In genomic region chr12:106248177-106248848, GRCh38 we compare ENCODE assay signal across 9 cellular contexts. TPM values are rescaled to one million over a fixed set of nuclear protein-coding genes. Genes with fewer than 3 reads are reported as not detected.
DNase-seq lines count a peak whose midpoint lies in the region; ATAC-seq, FAIRE-seq and TF ChIP-seq lines count a peak whose summit lies in the region.
"Had no signal": no experiment of that assay in that cellular context is flagged by ENCODE, and none has a peak within 500 bp of the region (broad histone marks: within the 10 kb centered on the region; RNA-seq: fewer than 3 reads in every experiment).

No MANE protein-coding gene starts in this region.

- ATAC-seq in GM21529 (IDR thresholded peaks at IDR 0.05; ENCODE audit: unreplicated experiment), result peak; percentile 19
- peak; percentile 39 for ATAC-seq in foreskin keratinocyte

- DNase-seq in LNCaP clone FGC (ENCODE audit: low read depth) (no peak), foreskin keratinocyte (peak in 1 of 2 donors; percentile 53), urothelium cell line (ENCODE audit: low spot score) (peak; percentile 49), COLO668 (lab: John Stamatoyannopoulos, UW; ENCODE audit: unreplicated experiment) (no peak)
- peak; percentile 32 for DNase-seq in activated naive CD4-positive, alpha-beta T cell treated with anti-CD3 and anti-CD28 coated beads for 36 hours

- H3K27me3 ChIP-seq in foreskin keratinocyte, result no peaks in the 10 kb centered on the region

- intact Hi-C loops in activated naive CD4-positive, alpha-beta T cell treated with anti-CD3 and anti-CD28 coated beads for 36 hours (cut with micrococcal nuclease), result loop anchor here (1.0 to 10.0 kb wide), 9 partner anchors 21 to 1076 kb away; partner anchors contain the start of genes APPL2, C12orf75, CRY1 and POLR3B

- no peaks in the 10 kb centered on the region for H3K9me3 Mint-ChIP-seq in activated naive CD4-positive, alpha-beta T cell treated with anti-CD3 and anti-CD28 coated beads for 36 hours
- H3K9me3 Mint-ChIP-seq in nephron, result no peaks in the 10 kb centered on the region

- peak overlapping the region; percentile 53 for H3K27ac ChIP-seq in foreskin keratinocyte

- peak overlapping the region; percentile 70 for H3K4me3 Mint-ChIP-seq in activated naive CD4-positive, alpha-beta T cell treated with anti-CD3 and anti-CD28 coated beads for 36 hours
- peak overlapping the region; percentile 83 to 85 (median 85) for H3K4me3 Mint-ChIP-seq in nephron

- peaks cover 23% of the 10 kb centered on the region for H3K4me1 Mint-ChIP-seq in activated naive CD4-positive, alpha-beta T cell treated with anti-CD3 and anti-CD28 coated beads for 36 hours (ENCODE audit: low read depth)
- H3K4me1 Mint-ChIP-seq in nephron, result peaks cover 54% of the 10 kb centered on the region

- no peak for TF ChIP-seq CTCF in LNCaP clone FGC (IDR thresholded peaks at IDR 0.05; ENCODE audit: control insufficient read depth, extremely low read depth, insufficient read depth)
- no peak for TF ChIP-seq CTCF in foreskin keratinocyte (conservative IDR thresholded peaks at IDR 0.05)
- no peak for TF ChIP-seq CTCF in nephron (IDR thresholded peaks at IDR 0.05; ENCODE audit: unreplicated experiment in 3 of 3)

- no peaks in the 10 kb centered on the region for H3K27me3 Mint-ChIP-seq in activated naive CD4-positive, alpha-beta T cell treated with anti-CD3 and anti-CD28 coated beads for 36 hours (ENCODE audit: low read depth)
- H3K27me3 Mint-ChIP-seq in nephron (ENCODE audit: low read depth), result no peaks in the 10 kb centered on the region

- peak overlapping the region; percentile 64 for H3K4me3 ChIP-seq in LNCaP clone FGC (ENCODE audit: low read depth, low read length)

- FAIRE-seq in G401.6 (lab: Jason Lieb, UNC) (peak; percentile 79), urothelium cell line (lab: Jason Lieb, UNC) (no peak)
- FAIRE-seq: endometrium had no signal

- peaks cover 4% of the 10 kb centered on the region for H3K36me3 Mint-ChIP-seq in activated naive CD4-positive, alpha-beta T cell treated with anti-CD3 and anti-CD28 coated beads for 36 hours (ENCODE audit: low read depth)
- peaks cover 12% of the 10 kb centered on the region for H3K36me3 Mint-ChIP-seq in nephron (ENCODE audit: low read depth)

- H3K4me1 ChIP-seq in foreskin keratinocyte, result peaks cover 5% of the 10 kb centered on the region

- CTCF ChIA-PET in activated naive CD4-positive, alpha-beta T cell treated with anti-CD3 and anti-CD28 coated beads for 36 hours (lab: Charles Lee), result interaction anchor here (1.8 kb wide), 1 partner anchor 35 kb away, joined by 5 read pairs; no protein-coding TSS in a partner anchor

- H3K27ac Mint-ChIP-seq in activated naive CD4-positive, alpha-beta T cell treated with anti-CD3 and anti-CD28 coated beads for 36 hours, result peak overlapping the region; percentile 85
- peak overlapping the region; percentile 63 to 81 (median 81) for H3K27ac Mint-ChIP-seq in nephron

RNA-seq across cellular contexts. Expression of gene CKAP4, which starts 0.5 kb away (rescaled TPM):
- 10 to 100 TPM; 19.0 to 19.1 TPM for total RNA-seq in activated naive CD4-positive, alpha-beta T cell treated with anti-CD3 and anti-CD28 coated beads for 36 hours
- 119 and 121 TPM in 2 replicates for total RNA-seq in foreskin keratinocyte
- 91.0 and 94.9 TPM in 2 replicates for polyA plus RNA-seq in foreskin keratinocyte

RNA-seq across cellular contexts. Expression of gene TCP11L2, which starts 54.2 kb away (rescaled TPM):
- total RNA-seq in activated naive CD4-positive, alpha-beta T cell treated with anti-CD3 and anti-CD28 coated beads for 36 hours, result 10 to 100 TPM in 1 of 2 experiments, 1 to 10 TPM in 1; 9.2 to 10.3 TPM
- total RNA-seq in foreskin keratinocyte, result 4.1 and 5.9 TPM in 2 replicates
- 0.39 and 0.57 TPM in 2 replicates for polyA plus RNA-seq in foreskin keratinocyte

Comparison
In these comparisons a context has a peak if more than half of its experiments do, and no peak if none do; other contexts are left out.
1. DNase-seq: peak in activated naive CD4-positive, alpha-beta T cell treated with anti-CD3 and anti-CD28 coated beads for 36 hours (single experiment) and urothelium cell line (single experiment); none in LNCaP clone FGC (single experiment) and COLO668 (single experiment).